6 cellular contexts compared by ENCODE assay signal in genomic region chr10:1882728-1883127, GRCh38.
"Had no signal": no experiment of that assay in that cellular context is flagged by ENCODE, and none has a peak within 500 bp of the region (broad histone marks: within the 10 kb centered on the region; RNA-seq: fewer than 3 reads in every experiment).

No MANE protein-coding gene starts in this region.

- FAIRE-seq: H54 had no signal

- H3K4me3 ChIP-seq: GM23248 had no signal

- H2AFZ ChIP-seq: GM23248 had no signal

- H3K27ac ChIP-seq: GM23248 had no signal

- DNase-seq: GM23248, GOT3, H9, HCEC 1CT, KG1 had no signal

- H3K9ac ChIP-seq: GM23248 had no signal
